Comparison of ENCODE assay signal across 18 cellular contexts in genomic region chr18:55224086-55224625, GRCh38.
DNase-seq lines count a peak whose midpoint lies in the region; ATAC-seq and TF ChIP-seq lines count a peak whose summit lies in the region.
"Had no signal": no experiment of that assay in that cellular context is flagged by ENCODE, and none has a peak within 500 bp of the region (broad histone marks: within the 10 kb centered on the region; RNA-seq: fewer than 3 reads in every experiment).

No MANE protein-coding gene starts in this region.

- ATAC-seq in stimulated activated naive B cell treated with anti-CD40 and anti-IgM and Interleukin-4, amounts not matched to agents 10 μg/mL and 1 μg/mL and 100 μg/mL, for 72 hours (replicated peaks), result no peak
- ATAC-seq in lower lobe of right lung, result no peak
- ATAC-seq: GM12878, Panc1, Right ventricle myocardium inferior had no signal

- H3K9me3 ChIP-seq in lower lobe of right lung, result no peaks in the 10 kb centered on the region
- H3K9me3 ChIP-seq: BLaER1 treated with 17β-estradiol and CSF1 and Interleukin-3, amounts not matched to agents 10 nM and 100 nM; HAP-1 had no signal

- H3K36me3 ChIP-seq in lower lobe of right lung, result peaks cover 24% of the 10 kb centered on the region

- H3K27ac Mint-ChIP-seq in brain, result peak overlapping the region in 3 of 5 experiments; percentile 0 to 29 (median 5)
- peak overlapping the region; percentile 71 for H3K27ac Mint-ChIP-seq in stimulated activated naive B cell treated with anti-CD40 and anti-IgM and Interleukin-4, amounts not matched to agents 10 μg/mL and 1 μg/mL and 100 μg/mL, for 72 hours

- no peaks in the 10 kb centered on the region for H3K27me3 ChIP-seq in lower lobe of right lung (ENCODE audit: low read depth)
- H3K27me3 ChIP-seq: BLaER1 treated with 17β-estradiol and CSF1 and Interleukin-3, amounts not matched to agents 10 nM and 100 nM had no signal

- H3K4me1 ChIP-seq in lower lobe of right lung, result peaks cover 4% of the 10 kb centered on the region

- H3K36me3 Mint-ChIP-seq in brain, result peaks cover 41% of the 10 kb centered on the region
- peaks cover 38 to 63% of the 10 kb centered on the region in 2 donors for H3K36me3 Mint-ChIP-seq in stimulated activated naive B cell treated with anti-CD40 and anti-IgM and Interleukin-4, amounts not matched to agents 10 μg/mL and 1 μg/mL and 100 μg/mL, for 72 hours

- peaks cover 61% of the 10 kb centered on the region for H3K4me1 Mint-ChIP-seq in brain
- peaks cover 15 to 46% of the 10 kb centered on the region in 2 donors for H3K4me1 Mint-ChIP-seq in stimulated activated naive B cell treated with anti-CD40 and anti-IgM and Interleukin-4, amounts not matched to agents 10 μg/mL and 1 μg/mL and 100 μg/mL, for 72 hours

- H3K4me3 Mint-ChIP-seq in brain, result no peak overlapping the region
- no peak overlapping the region for H3K4me3 Mint-ChIP-seq in stimulated activated naive B cell treated with anti-CD40 and anti-IgM and Interleukin-4, amounts not matched to agents 10 μg/mL and 1 μg/mL and 100 μg/mL, for 72 hours

- no peak overlapping the region for H3K27ac ChIP-seq in lower lobe of right lung
- H3K27ac ChIP-seq: BLaER1 treated with 17β-estradiol and CSF1 and Interleukin-3, amounts not matched to agents 10 nM and 100 nM; HL-60 had no signal

- no peak for TF ChIP-seq CTCF in brain (conservative IDR thresholded peaks at IDR 0.05)
- no peak for TF ChIP-seq CTCF in lower lobe of right lung (IDR thresholded peaks at IDR 0.05)

- H3K9me3 Mint-ChIP-seq in brain, result peaks cover 0 to 3% (median 0%) of the 10 kb centered on the region in 5 experiments
- peaks cover 0 to 5% of the 10 kb centered on the region in 2 donors for H3K9me3 Mint-ChIP-seq in stimulated activated naive B cell treated with anti-CD40 and anti-IgM and Interleukin-4, amounts not matched to agents 10 μg/mL and 1 μg/mL and 100 μg/mL, for 72 hours

- intact Hi-C loops in lower lobe of right lung (cut with DNase I), result no loop called here

- no peak overlapping the region for H3K4me3 ChIP-seq in lower lobe of right lung
- H3K4me3 ChIP-seq: BLaER1 treated with 17β-estradiol and CSF1 and Interleukin-3, amounts not matched to agents 10 nM and 100 nM; GM12878; HAP-1 had no signal

- H3K27me3 Mint-ChIP-seq in brain, result no peaks in the 10 kb centered on the region
- no peaks in the 10 kb centered on the region for H3K27me3 Mint-ChIP-seq in stimulated activated naive B cell treated with anti-CD40 and anti-IgM and Interleukin-4, amounts not matched to agents 10 μg/mL and 1 μg/mL and 100 μg/mL, for 72 hours

- DNase-seq in NCI-H510A treated with DMSO at 0.1 percent for 48 hours (lab: John Stamatoyannopoulos, UW) (peak; percentile 3), NCI-H510A (lab: John Stamatoyannopoulos, UW) (no peak), fibroblast of peridontal ligament (ENCODE audit: extremely low read depth) (peak; percentile 50), lower lobe of right lung (no peak), DMS53 treated with DMSO at 0.1 percent for 48 hours (lab: John Stamatoyannopoulos, UW; ENCODE audit: unreplicated experiment) (no peak)
- DNase-seq in stimulated activated naive B cell treated with anti-CD40 and anti-IgM and Interleukin-4, amounts not matched to agents 10 μg/mL and 1 μg/mL and 100 μg/mL, for 72 hours, result no peak
- DNase-seq in activated CD4-positive, CD25-positive, alpha-beta regulatory T cell treated with anti-CD3 and anti-CD28 coated beads, Interleukin-2, amount 50 U/mL, for 72 hours, result no peak
- DNase-seq: 8988T, KBM-7, NCI-H1092, NCI-H1694 had no signal

Comparison
In these comparisons a context has a peak if more than half of its experiments do, and no peak if none do; other contexts are left out.
1. DNase-seq: peak in NCI-H510A treated with DMSO at 0.1 percent for 48 hours (single experiment) and fibroblast of peridontal ligament (single experiment); none in NCI-H510A (single experiment), stimulated activated naive B cell treated with anti-CD40 and anti-IgM and Interleukin-4, amounts not matched to agents 10 μg/mL and 1 μg/mL and 100 μg/mL, for 72 hours (single experiment), lower lobe of right lung (single experiment), DMS53 treated with DMSO at 0.1 percent for 48 hours (single experiment) and activated CD4-positive, CD25-positive, alpha-beta regulatory T cell treated with anti-CD3 and anti-CD28 coated beads, Interleukin-2, amount 50 U/mL, for 72 hours (single experiment).